ENCODE assay signal across 1 cellular context in the genomic region with DNA sequence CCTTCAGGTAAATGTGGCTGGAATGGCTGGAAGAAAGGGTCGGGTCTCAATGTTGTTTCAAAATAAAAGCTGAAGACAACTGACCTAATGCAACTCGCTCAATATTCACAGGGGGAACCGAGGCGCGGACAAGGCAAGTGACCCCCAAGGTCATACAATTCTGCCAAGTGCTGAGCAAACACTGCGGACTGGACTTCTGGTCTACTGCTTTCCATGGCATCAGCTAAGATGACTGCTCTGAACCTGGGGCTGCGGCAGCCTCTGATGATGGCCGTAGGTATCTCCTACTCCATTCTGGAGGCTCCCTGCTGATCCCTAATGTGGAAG.
TF ChIP-seq lines count a peak whose summit lies in the region.

No MANE protein-coding gene starts in this region.

TF ChIP-seq in HepG2, 621 proteins besides CTCF, POLR2A, EP300 and RAD21 (continued from another document):
- no peak for TF ChIP-seq ZNF337 (CRISPR knock-in tag; IDR thresholded peaks at IDR 0.05; ENCODE audit: borderline replicate concordance, low read depth)
- TF ChIP-seq ZBTB38 (CRISPR knock-in tag; IDR thresholded peaks at IDR 0.05): no peak
- TF ChIP-seq, protein P1, sequence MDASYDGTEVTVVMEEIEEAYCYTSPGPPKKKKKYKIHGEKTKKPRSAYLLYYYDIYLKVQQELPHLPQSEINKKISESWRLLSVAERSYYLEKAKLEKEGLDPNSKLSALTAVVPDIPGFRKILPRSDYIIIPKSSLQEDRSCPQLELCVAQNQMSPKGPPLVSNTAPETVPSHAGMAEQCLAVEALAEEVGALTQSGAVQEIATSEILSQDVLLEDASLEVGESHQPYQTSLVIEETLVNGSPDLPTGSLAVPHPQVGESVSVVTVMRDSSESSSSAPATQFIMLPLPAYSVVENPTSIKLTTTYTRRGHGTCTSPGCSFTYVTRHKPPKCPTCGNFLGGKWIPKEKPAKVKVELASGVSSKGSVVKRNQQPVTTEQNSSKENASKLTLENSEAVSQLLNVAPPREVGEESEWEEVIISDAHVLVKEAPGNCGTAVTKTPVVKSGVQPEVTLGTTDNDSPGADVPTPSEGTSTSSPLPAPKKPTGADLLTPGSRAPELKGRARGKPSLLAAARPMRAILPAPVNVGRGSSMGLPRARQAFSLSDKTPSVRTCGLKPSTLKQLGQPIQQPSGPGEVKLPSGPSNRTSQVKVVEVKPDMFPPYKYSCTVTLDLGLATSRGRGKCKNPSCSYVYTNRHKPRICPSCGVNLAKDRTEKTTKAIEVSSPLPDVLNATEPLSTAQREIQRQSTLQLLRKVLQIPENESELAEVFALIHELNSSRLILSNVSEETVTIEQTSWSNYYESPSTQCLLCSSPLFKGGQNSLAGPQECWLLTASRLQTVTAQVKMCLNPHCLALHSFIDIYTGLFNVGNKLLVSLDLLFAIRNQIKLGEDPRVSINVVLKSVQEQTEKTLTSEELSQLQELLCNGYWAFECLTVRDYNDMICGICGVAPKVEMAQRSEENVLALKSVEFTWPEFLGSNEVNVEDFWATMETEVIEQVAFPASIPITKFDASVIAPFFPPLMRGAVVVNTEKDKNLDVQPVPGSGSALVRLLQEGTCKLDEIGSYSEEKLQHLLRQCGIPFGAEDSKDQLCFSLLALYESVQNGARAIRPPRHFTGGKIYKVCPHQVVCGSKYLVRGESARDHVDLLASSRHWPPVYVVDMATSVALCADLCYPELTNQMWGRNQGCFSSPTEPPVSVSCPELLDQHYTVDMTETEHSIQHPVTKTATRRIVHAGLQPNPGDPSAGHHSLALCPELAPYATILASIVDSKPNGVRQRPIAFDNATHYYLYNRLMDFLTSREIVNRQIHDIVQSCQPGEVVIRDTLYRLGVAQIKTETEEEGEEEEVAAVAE (CRISPR knock-in tag; IDR thresholded peaks at IDR 0.05; ENCODE audit: borderline replicate concordance): no peak
- no peak for TF ChIP-seq ZNF777 (CRISPR knock-in tag; IDR thresholded peaks at IDR 0.05)
